Comparison of ENCODE assay signal across 1 cellular context in the genomic region with DNA sequence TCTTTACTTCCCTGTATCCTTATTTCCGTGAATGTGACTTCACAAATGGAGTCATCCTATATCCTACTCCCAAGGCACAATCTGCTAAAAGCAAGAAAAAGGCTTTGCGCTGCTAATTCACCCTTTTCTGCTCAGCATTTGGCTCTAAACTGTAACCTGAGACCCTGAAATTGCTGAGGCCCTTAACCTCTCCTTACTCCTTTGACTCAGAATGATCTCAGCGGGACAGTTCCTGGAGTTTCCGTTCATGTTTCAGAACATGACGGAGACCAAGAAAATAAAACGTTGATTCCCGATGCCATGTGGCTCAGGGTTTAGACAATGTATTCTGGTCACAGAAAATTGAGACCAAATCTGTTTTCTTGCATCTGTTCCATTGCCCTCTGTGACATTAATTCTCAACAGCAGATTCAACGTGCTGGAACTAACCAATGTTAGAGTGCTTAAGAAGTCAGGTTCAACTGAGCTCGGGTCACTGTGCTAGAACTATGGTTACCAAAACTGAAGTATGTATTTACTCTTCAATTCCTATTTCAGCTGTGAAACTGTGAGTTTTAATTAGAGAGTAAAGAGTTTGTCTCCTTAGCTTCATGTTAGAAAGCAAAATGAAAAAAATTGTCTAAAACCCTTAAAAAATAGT.
TF ChIP-seq lines count a peak whose summit lies in the region.

No MANE protein-coding gene starts in this region.

TF ChIP-seq in H1, 55 proteins besides CTCF, POLR2A, EP300 and RAD21 (continued from another document):
- TF ChIP-seq KDM4A (IDR thresholded peaks at IDR 0.05; ENCODE audit: low read depth, low read length, severe bottlenecking) = no peak
- no peak for TF ChIP-seq JUN (IDR thresholded peaks at IDR 0.05; ENCODE audit: low read depth, low read length)
- no peak for TF ChIP-seq TBP (IDR thresholded peaks at IDR 0.05; ENCODE audit: low read depth, low read length)
- TF ChIP-seq SP2 (IDR thresholded peaks at IDR 0.05; ENCODE audit: low read length) = no peak
- no peak for TF ChIP-seq NRF1 (IDR thresholded peaks at IDR 0.05; ENCODE audit: low read depth, low read length)
- TF ChIP-seq CREB1 (IDR thresholded peaks at IDR 0.05) = no peak
- TF ChIP-seq TAF7 (optimal IDR thresholded peaks at IDR 0.05; ENCODE audit: borderline replicate concordance, low read depth, low read length) = no peak
- TF ChIP-seq ASH2L (IDR thresholded peaks at IDR 0.05; ENCODE audit: low read length) = peak; percentile 30
- TF ChIP-seq YY1 (IDR thresholded peaks at IDR 0.05; ENCODE audit: low read depth, low read length) = no peak
- TF ChIP-seq BRCA1 (IDR thresholded peaks at IDR 0.05; ENCODE audit: low read depth, low read length) = no peak
